11 cellular contexts compared by ENCODE assay signal in the genomic region with DNA sequence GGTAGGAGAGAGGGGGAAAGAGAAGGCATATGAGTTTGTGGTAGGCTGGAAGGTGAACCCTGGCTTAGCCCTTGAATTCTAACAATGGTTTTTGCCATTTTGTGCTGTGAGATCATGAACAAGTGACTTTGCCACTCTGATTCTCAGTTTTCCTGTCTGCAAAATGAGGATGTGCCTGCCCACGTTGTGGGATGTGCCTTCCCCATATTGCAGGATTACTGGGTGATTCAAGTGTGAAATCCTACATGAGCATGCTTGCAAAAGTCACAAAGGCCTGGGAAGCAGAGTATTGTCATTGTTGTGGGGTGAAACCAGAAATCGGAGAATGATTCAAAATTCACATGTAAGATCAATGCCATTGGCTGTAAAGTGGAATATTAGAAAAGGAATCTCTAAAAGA. TPM values are rescaled to one million over a fixed set of nuclear protein-coding genes. Genes with fewer than 3 reads are reported as not detected.
"Had no signal": no experiment of that assay in that cellular context is flagged by ENCODE, and none has a peak within 500 bp of the region (broad histone marks: within the 10 kb centered on the region; RNA-seq: fewer than 3 reads in every experiment).

No MANE protein-coding gene starts in this region.

- H3K27ac ChIP-seq: ovary, thyroid gland had no signal

- ATAC-seq: activated CD8-positive, alpha-beta T cell treated with anti-CD3 and anti-CD28 coated beads, Interleukin-2, amount 10 ng/mL, durations not matched to agents 7 days and 5 days; activated naive CD8-positive, alpha-beta T cell treated with anti-CD3 and anti-CD28 coated beads, Interleukin-2, amount 50 U/mL, for 24 hours had no signal

- H3K36me3 ChIP-seq: ovary, thyroid gland had no signal

- H3K4me1 Mint-ChIP-seq: neural crest cell had no signal

- H3K4me3 Mint-ChIP-seq: activated CD8-positive, alpha-beta T cell treated with anti-CD3 and anti-CD28 coated beads, Interleukin-2, amount 10 ng/mL, durations not matched to agents 7 days and 5 days; activated naive CD8-positive, alpha-beta T cell treated with anti-CD3 and anti-CD28 coated beads, Interleukin-2, amount 50 U/mL, for 24 hours; central memory CD8-positive, alpha-beta T cell; neural crest cell had no signal

- DNase-seq: activated CD4-positive, alpha-beta T cell treated with anti-CD3 and anti-CD28 coated beads for 4 hours; activated CD8-positive, alpha-beta memory T cell treated with anti-CD3 and anti-CD28 coated beads, Interleukin-2, amount 50 U/mL, for 48 hours; activated CD8-positive, alpha-beta T cell treated with anti-CD3 and anti-CD28 coated beads, Interleukin-2, amount 10 ng/mL, durations not matched to agents 7 days and 5 days; activated naive CD4-positive, alpha-beta T cell treated with Interleukin-2 at 50 U/mL for 16 hours; activated naive CD8-positive, alpha-beta T cell treated with anti-CD3 and anti-CD28 coated beads, Interleukin-2, amount 50 U/mL, for 24 hours; dermis blood vessel endothelial cell; mesendoderm; ovary; thyroid gland had no signal

- H3K27ac Mint-ChIP-seq: activated CD8-positive, alpha-beta T cell treated with anti-CD3 and anti-CD28 coated beads, Interleukin-2, amount 10 ng/mL, durations not matched to agents 7 days and 5 days; activated naive CD8-positive, alpha-beta T cell treated with anti-CD3 and anti-CD28 coated beads, Interleukin-2, amount 50 U/mL, for 24 hours had no signal

- H3K9me3 ChIP-seq: ovary, thyroid gland had no signal

- H3K9me3 Mint-ChIP-seq: activated naive CD8-positive, alpha-beta T cell treated with anti-CD3 and anti-CD28 coated beads, Interleukin-2, amount 50 U/mL, for 24 hours; central memory CD8-positive, alpha-beta T cell; neural crest cell had no signal

- H3K27me3 ChIP-seq: ovary, thyroid gland had no signal

- H3K4me3 ChIP-seq: ovary, thyroid gland had no signal

RNA-seq across cellular contexts. Expression of a gene that starts 28.6 kb away (rescaled TPM):
- total RNA-seq: activated CD8-positive, alpha-beta T cell treated with anti-CD3 and anti-CD28 coated beads, Interleukin-2, amount 10 ng/mL, durations not matched to agents 7 days and 5 days; dermis blood vessel endothelial cell had no signal

RNA-seq across cellular contexts. Expression of a gene that starts 29.8 kb away (rescaled TPM):
- total RNA-seq: neural crest cell had no signal
